In the genomic region with DNA sequence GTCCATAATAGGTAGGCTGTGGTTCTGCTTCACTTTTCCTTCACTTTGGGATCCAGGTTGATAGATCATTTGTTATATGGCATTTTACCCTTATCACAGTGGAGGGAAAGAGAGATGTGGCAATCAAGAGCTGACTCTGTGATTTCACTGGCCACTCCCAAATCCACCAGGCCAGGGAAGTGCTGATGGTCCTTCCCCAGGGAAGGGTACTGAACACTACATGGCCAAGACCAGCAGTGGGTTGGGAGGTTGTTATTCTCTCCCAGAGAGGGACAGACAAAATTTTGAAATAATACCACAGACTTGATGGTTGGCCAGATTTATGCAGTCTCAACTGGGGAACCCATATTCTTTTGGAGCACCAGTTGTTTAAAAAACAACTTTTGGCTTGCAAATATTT, we compare ENCODE assay signal across 17 cellular contexts.
DNase-seq lines count a peak whose midpoint lies in the region; ATAC-seq and TF ChIP-seq lines count a peak whose summit lies in the region.
"Had no signal": no experiment of that assay in that cellular context is flagged by ENCODE, and none has a peak within 500 bp of the region (broad histone marks: within the 10 kb centered on the region; RNA-seq: fewer than 3 reads in every experiment).

No MANE protein-coding gene starts in this region.

- H2AFZ ChIP-seq in OCI-LY3 (ENCODE audit: low read depth, low read length) = no peak overlapping the region

- H3K79me2 ChIP-seq in OCI-LY3 (ENCODE audit: low read length) = peaks cover 99% of the 10 kb centered on the region

- no peaks in the 10 kb centered on the region for H3K27me3 ChIP-seq in heart left ventricle
- no peaks in the 10 kb centered on the region for H3K27me3 ChIP-seq in OCI-LY3 (ENCODE audit: low read depth, low read length)
- H3K27me3 ChIP-seq in upper lobe of right lung = no peaks in the 10 kb centered on the region

- intact Hi-C loops in Right ventricle myocardium superior (cut with DNase I) (no loop called here), heart left ventricle (cut with DNase I) (no loop called here), upper lobe of right lung (cut with DNase I) (no loop called here)

- H3K9ac ChIP-seq in OCI-LY3 (ENCODE audit: low read length) = no peak overlapping the region

- no peak for TF ChIP-seq POLR2A in heart left ventricle (IDR thresholded peaks at IDR 0.05)

- H4K20me1 ChIP-seq in OCI-LY3 (ENCODE audit: insufficient read depth, low read length) = peaks cover 98% of the 10 kb centered on the region

- in situ Hi-C loops in G401 (cut with HindIII; ENCODE audit: low sequenced_read_pairs) = no loop called here

- H3K4me1 ChIP-seq in heart left ventricle = peaks cover 0 to 22% (median 2%) of the 10 kb centered on the region in 12 donors
- peaks cover 20% of the 10 kb centered on the region for H3K4me1 ChIP-seq in OCI-LY3 (ENCODE audit: low read length)
- peaks cover 11% of the 10 kb centered on the region for H3K4me1 ChIP-seq in upper lobe of right lung

- TF ChIP-seq CTCF in heart left ventricle (IDR thresholded peaks at IDR 0.05) = no peak
- TF ChIP-seq CTCF in OCI-LY3 (IDR thresholded peaks at IDR 0.05; ENCODE audit: low read depth, low read length) = no peak
- no peak for TF ChIP-seq CTCF in fibroblast of the aortic adventitia (IDR thresholded peaks at IDR 0.05; ENCODE audit: insufficient read depth, low read length)
- TF ChIP-seq CTCF in upper lobe of right lung (IDR thresholded peaks at IDR 0.05) = no peak

- no peak overlapping the region for H3K27ac ChIP-seq in heart left ventricle
- H3K27ac ChIP-seq in OCI-LY3 (ENCODE audit: low read length) = 0 out of 2 replicates have a peak overlapping the region, but pooled peaks have one; percentile 62
- H3K27ac ChIP-seq in upper lobe of right lung = no peak overlapping the region

- H3K4me3 ChIP-seq in heart left ventricle = no peak overlapping the region
- no peak overlapping the region for H3K4me3 ChIP-seq in OCI-LY3 (ENCODE audit: low read length)
- no peak overlapping the region for H3K4me3 ChIP-seq in fibroblast of the aortic adventitia (ENCODE audit: low read depth, low read length)
- H3K4me3 ChIP-seq in upper lobe of right lung = no peak overlapping the region

- H3K9me3 ChIP-seq in heart left ventricle (no peaks in the 10 kb centered on the region), OCI-LY3 (ENCODE audit: insufficient read depth, low read length) (no peaks in the 10 kb centered on the region), upper lobe of right lung (no peaks in the 10 kb centered on the region)

- H3K36me3 ChIP-seq in heart left ventricle (no peaks in the 10 kb centered on the region), OCI-LY3 (replicated peaks; ENCODE audit: low read depth, low read length) (peaks cover 5% of the 10 kb centered on the region), upper lobe of right lung (no peaks in the 10 kb centered on the region)

- ATAC-seq in Right ventricle myocardium superior (ENCODE audit: poor library complexity) = peak; percentile 46
- no peak for ATAC-seq in heart left ventricle
- ATAC-seq in upper lobe of right lung = peak; percentile 26
- ATAC-seq in GM21786 (IDR thresholded peaks at IDR 0.05; ENCODE audit: unreplicated experiment) = no peak
- ATAC-seq: Panc1 had no signal

- no peak for DNase-seq in Right ventricle myocardium superior
- DNase-seq in heart left ventricle = no peak
- peak; percentile 7 for DNase-seq in fibroblast of the aortic adventitia (ENCODE audit: low read depth)
- no peak for DNase-seq in upper lobe of right lung
- no peak for DNase-seq in G401 (ENCODE audit: low spot score)
- no peak for DNase-seq in cerebellar nuclear complex (lab: John Stamatoyannopoulos, UW)
- DNase-seq: 8988T; CD4-positive, alpha-beta T cell; DMS153; KBM-7; NCI-H1417 treated with DMSO at 0.1 percent for 48 hours; NCI-H187 treated with DMSO at 0.1 percent for 48 hours; NCI-H2227 treated with DMSO at 0.1 percent for 48 hours; NCI-H524 had no signal

- peak overlapping the region; percentile 34; the same call in 1 of the 2 replicates for H3K4me2 ChIP-seq in OCI-LY3 (ENCODE audit: low read length)

Comparison
In these comparisons a context has a peak if more than half of its experiments do, and no peak if none do; other contexts are left out.
1. ATAC-seq: peak in Right ventricle myocardium superior (single experiment) and upper lobe of right lung (single experiment); none in heart left ventricle (0 of 4) and GM21786 (single experiment).